ENCODE assay signal across 8 cellular contexts in genomic region chr2:84880645-84881521, GRCh38. TPM values are rescaled to one million over a fixed set of nuclear protein-coding genes. Genes with fewer than 3 reads are reported as not detected.
DNase-seq lines count a peak whose midpoint lies in the region; ATAC-seq, FAIRE-seq and TF ChIP-seq lines count a peak whose summit lies in the region.

Gene TRABD2A (minus strand): TSS chr2:84881084. CDS start chr2:84881039, 45 bp downstream.

- H3K27ac Mint-ChIP-seq in nephron progenitor cell, result no peak within 1 kb of the TSS

- no peak within 1 kb of the TSS for H3K27ac ChIP-seq in BLaER1 treated with 17β-estradiol and CSF1 and Interleukin-3, amounts not matched to agents 10 nM and 100 nM

- no peaks in the 10 kb centered on the region for H3K36me3 ChIP-seq in BLaER1 treated with 17β-estradiol and CSF1 and Interleukin-3, amounts not matched to agents 10 nM and 100 nM

- TF ChIP-seq CTCF in epithelial cell of proximal tubule (conservative IDR thresholded peaks at IDR 0.05; ENCODE audit: low read depth, low read length) (no peak), nephron progenitor cell (IDR thresholded peaks at IDR 0.05) (no peak)

- peak within 1 kb of the TSS; percentile 43 to 68 (median 56) for H3K4me3 ChIP-seq in BLaER1 treated with 17β-estradiol and CSF1 and Interleukin-3, amounts not matched to agents 10 nM and 100 nM
- peak within 1 kb of the TSS; percentile 64 for H3K4me3 ChIP-seq in epithelial cell of proximal tubule (ENCODE audit: low read depth, low read length)

- H3K4me2 ChIP-seq in BLaER1 treated with 17β-estradiol and CSF1 and Interleukin-3, amounts not matched to agents 10 nM and 100 nM, result peak within 1 kb of the TSS; percentile 80 to 100 (median 87)

- no peak for FAIRE-seq in urothelium cell line (lab: Jason Lieb, UNC)

- peaks cover 81% of the 10 kb centered on the region for H3K27me3 Mint-ChIP-seq in nephron progenitor cell (ENCODE audit: low read depth, poor library complexity)

- H3K4me1 Mint-ChIP-seq in nephron progenitor cell, result peaks cover 26% of the 10 kb centered on the region

- no peaks in the 10 kb centered on the region for H3K9me3 Mint-ChIP-seq in nephron progenitor cell

- peaks cover 0 to 18% (median 9%) of the 10 kb centered on the region in 11 experiments; a peak in 14 of 22 replicates for H4K20me1 ChIP-seq in BLaER1 treated with 17β-estradiol and CSF1 and Interleukin-3, amounts not matched to agents 10 nM and 100 nM

- DNase-seq in HS-5 (ENCODE audit: low read depth) (peak; percentile 39), epithelial cell of proximal tubule (ENCODE audit: low read depth) (no peak), nephron progenitor cell (peak; percentile 47), urothelium cell line (ENCODE audit: low spot score) (peak; percentile 25), pons (ENCODE audit: low spot score) (no peak)
- DNase-seq in activated CD4-positive, alpha-beta T cell treated with anti-CD3 and anti-CD28 coated beads, Interleukin-2, amount 50 U/mL, for 48 hours, result peak; percentile 67 to 77

- ATAC-seq in GM18502 (IDR thresholded peaks at IDR 0.05; ENCODE audit: poor library complexity, unreplicated experiment), result no peak

- H3K9me3 ChIP-seq in BLaER1 treated with 17β-estradiol and CSF1 and Interleukin-3, amounts not matched to agents 10 nM and 100 nM (replicated peaks in 1 of 11), result no peaks in the 10 kb centered on the region

- peaks cover 18 to 31% (median 21%) of the 10 kb centered on the region in 10 experiments for H3K4me1 ChIP-seq in BLaER1 treated with 17β-estradiol and CSF1 and Interleukin-3, amounts not matched to agents 10 nM and 100 nM

- H3K9ac ChIP-seq in BLaER1 treated with 17β-estradiol and CSF1 and Interleukin-3, amounts not matched to agents 10 nM and 100 nM, result peak within 1 kb of the TSS in 9 of 11 experiments; percentile 22 to 53 (median 43); a peak in 12 of 22 replicates

- peak within 1 kb of the TSS; percentile 88 for H3K4me3 Mint-ChIP-seq in nephron progenitor cell

- H3K27me3 ChIP-seq in BLaER1 treated with 17β-estradiol and CSF1 and Interleukin-3, amounts not matched to agents 10 nM and 100 nM, result peaks cover 72 to 96% (median 86%) of the 10 kb centered on the region in 11 experiments

- no peaks in the 10 kb centered on the region for H3K36me3 Mint-ChIP-seq in nephron progenitor cell (ENCODE audit: low read depth)

RNA-seq across cellular contexts. Expression of gene TRABD2A, which starts in this region (rescaled TPM):
- 0.58 and 1.5 TPM in 2 replicates for total RNA-seq in epithelial cell of proximal tubule

Comparison
In these comparisons a context has a peak if more than half of its experiments do, and no peak if none do; other contexts are left out.
1. DNase-seq: peak in HS-5 (single experiment), activated CD4-positive, alpha-beta T cell treated with anti-CD3 and anti-CD28 coated beads, Interleukin-2, amount 50 U/mL, for 48 hours (2 of 2), nephron progenitor cell (single experiment) and urothelium cell line (single experiment); none in epithelial cell of proximal tubule (single experiment) and pons (single experiment).